8 cellular contexts compared by ENCODE assay signal in genomic region chr2:235170536-235171510, GRCh38.
DNase-seq lines count a peak whose midpoint lies in the region; ATAC-seq, FAIRE-seq and TF ChIP-seq lines count a peak whose summit lies in the region.

No MANE protein-coding gene starts in this region.

- DNase-seq in DMS 273 (lab: John Stamatoyannopoulos, UW; ENCODE audit: unreplicated experiment), result peak; percentile 82
- DNase-seq in NCI-H146 (lab: John Stamatoyannopoulos, UW), result peak; percentile 92
- no peak for DNase-seq in K562 (ENCODE audit: extremely low read depth in 1 of 4, low spot score in 3 of 4)
- no peak for DNase-seq in suprapubic skin (ENCODE audit: low spot score in 2 of 2)
- no peak for DNase-seq in activated T-cell treated with anti-CD3 and anti-CD28 coated beads, Interleukin-2, amount 50 U/mL, for 72 hours
- no peak for DNase-seq in GM20000 (ENCODE audit: low spot score)

- no peak for TF ChIP-seq CTCF in K562 (IDR thresholded peaks at IDR 0.05 in 2 of 3, conservative IDR thresholded peaks at IDR 0.05 in 1 of 3; ENCODE audit: insufficient read depth in 2 of 3, low read depth in 1 of 3, low read length in 3 of 3)
- TF ChIP-seq CTCF in suprapubic skin (IDR thresholded peaks at IDR 0.05), result no peak
- no peak for TF ChIP-seq CTCF in GM20000 (IDR thresholded peaks at IDR 0.05; ENCODE audit: extremely low read depth, missing control alignments)

- no peak for TF ChIP-seq POLR2A in K562 (conservative IDR thresholded peaks at IDR 0.05)
- TF ChIP-seq POLR2A in suprapubic skin (IDR thresholded peaks at IDR 0.05), result no peak

- no peak overlapping the region for H3K9ac ChIP-seq in K562 (ENCODE audit: insufficient read depth in 1 of 2, low read depth in 2 of 2, low read length in 2 of 2)

- H3K4me3 Mint-ChIP-seq in activated T-cell treated with anti-CD3 and anti-CD28 coated beads, Interleukin-2, amount 50 U/mL, for 72 hours, result no peak overlapping the region

- CTCF ChIA-PET in K562 (lab: Yijun Ruan, JAX; ENCODE audit: low intra/inter-chr PET ratio), result no interaction called here

- H2AFZ ChIP-seq in K562 (ENCODE audit: low read depth, low read length), result no peak overlapping the region

- intact Hi-C loops in K562 (cut with micrococcal nuclease), result no loop called here

- no peak for TF ChIP-seq EP300 in K562 (IDR thresholded peaks at IDR 0.05; ENCODE audit: low read length)
- no peak for TF ChIP-seq EP300 in suprapubic skin (IDR thresholded peaks at IDR 0.05)

- H3K27ac Mint-ChIP-seq in activated T-cell treated with anti-CD3 and anti-CD28 coated beads, Interleukin-2, amount 50 U/mL, for 72 hours, result no peak overlapping the region

- H3K27me3 ChIP-seq in K562 (ENCODE audit: control insufficient read depth in 2 of 2, insufficient read depth in 2 of 2, low read length in 2 of 2) (no peaks in the 10 kb centered on the region; a peak in 1 of 5 replicates), suprapubic skin (no peaks in the 10 kb centered on the region)

- H3K9me1 ChIP-seq in K562 (ENCODE audit: control insufficient read depth, insufficient read depth, low read length), result no peaks in the 10 kb centered on the region

- H3K9me3 Mint-ChIP-seq in activated T-cell treated with anti-CD3 and anti-CD28 coated beads, Interleukin-2, amount 50 U/mL, for 72 hours, result peaks cover 3 to 4% of the 10 kb centered on the region in 2 donors

- peaks cover 8% of the 10 kb centered on the region for H3K27me3 Mint-ChIP-seq in activated T-cell treated with anti-CD3 and anti-CD28 coated beads, Interleukin-2, amount 50 U/mL, for 72 hours (ENCODE audit: low read depth)

- no peaks in the 10 kb centered on the region for H3K9me3 ChIP-seq in K562 (replicated peaks; ENCODE audit: control insufficient read depth, insufficient read depth, low read depth, low read length)
- H3K9me3 ChIP-seq in mesodermal cell (ENCODE audit: control insufficient read depth, low read length), result no peaks in the 10 kb centered on the region
- no peaks in the 10 kb centered on the region for H3K9me3 ChIP-seq in suprapubic skin

- peaks cover 0 to 3% of the 10 kb centered on the region in 2 donors for H3K36me3 Mint-ChIP-seq in activated T-cell treated with anti-CD3 and anti-CD28 coated beads, Interleukin-2, amount 50 U/mL, for 72 hours (ENCODE audit: insufficient read depth in 2 of 2)

- no peaks in the 10 kb centered on the region for H3K36me3 ChIP-seq in K562 (ENCODE audit: control insufficient read depth, insufficient read depth, low read length)
- no peaks in the 10 kb centered on the region for H3K36me3 ChIP-seq in mesodermal cell (ENCODE audit: control insufficient read depth, insufficient read depth, low read length)
- H3K36me3 ChIP-seq in suprapubic skin, result no peaks in the 10 kb centered on the region

- TF ChIP-seq RAD21 in K562 (CRISPR knock-in tag; conservative IDR thresholded peaks at IDR 0.05 in 1 of 2, IDR thresholded peaks at IDR 0.05 in 1 of 2), result no peak

- no peaks in the 10 kb centered on the region for H4K20me1 ChIP-seq in K562 (replicated peaks; ENCODE audit: control insufficient read depth, insufficient read depth, low read length)

- no TSS peak for BruUV-seq in K562 (replicated peaks; lab: Mats Ljungman, UMichigan)

- no peaks in the 10 kb centered on the region for H3K4me1 Mint-ChIP-seq in activated T-cell treated with anti-CD3 and anti-CD28 coated beads, Interleukin-2, amount 50 U/mL, for 72 hours (ENCODE audit: low read depth)

- no peaks in the 10 kb centered on the region for H3K4me1 ChIP-seq in K562 (replicated peaks in 1 of 2; ENCODE audit: control insufficient read depth in 2 of 2, insufficient read depth in 2 of 2, low read length in 2 of 2)
- H3K4me1 ChIP-seq in mesodermal cell (ENCODE audit: control insufficient read depth, insufficient read depth, low read length, poor library complexity, severe bottlenecking), result peaks cover 32% of the 10 kb centered on the region
- H3K4me1 ChIP-seq in suprapubic skin, result peaks cover 10% of the 10 kb centered on the region

- FAIRE-seq in K562 (lab: Jason Lieb, UNC), result no peak

- no peaks in the 10 kb centered on the region for H3K79me2 ChIP-seq in K562 (ENCODE audit: control insufficient read depth, insufficient read depth, low read length)

- no peak overlapping the region for H3K27ac ChIP-seq in K562 (ENCODE audit: extremely low read depth, low read depth, low read length)
- peak overlapping the region; percentile 23 for H3K27ac ChIP-seq in mesodermal cell (ENCODE audit: low read depth, low read length, severe bottlenecking)
- no peak overlapping the region for H3K27ac ChIP-seq in suprapubic skin

- POLR2A ChIA-PET in K562 (lab: Yijun Ruan, JAX), result no interaction called here

- no peak overlapping the region; the same call in 1 of the 2 replicates for H3K4me2 ChIP-seq in K562 (ENCODE audit: insufficient read depth, low read length)

- ATAC-seq in K562, result no peak
- no peak for ATAC-seq in activated T-cell treated with anti-CD3 and anti-CD28 coated beads, Interleukin-2, amount 50 U/mL, for 72 hours (replicated peaks in 1 of 2)
- no peak for ATAC-seq in GM19395 (IDR thresholded peaks at IDR 0.05; ENCODE audit: unreplicated experiment)

- in situ Hi-C loops in K562 (cut with MboI), result no loop called here

- WGBS in K562 (ENCODE audit: insufficient coverage, low coverage, missing lambda C conversion rate), result 4% methylated on average over 7 of the region's 8 CpGs
- 41 to 49% methylated on average over 6 to 7 of the region's 8 CpGs for WGBS in mesodermal cell (ENCODE audit: insufficient coverage in 2 of 2), 2 experiments
- WGBS in suprapubic skin, result 16% methylated on average over 8 of the region's 8 CpGs

- H3K4me3 ChIP-seq in K562, result no peak overlapping the region
- no peak overlapping the region for H3K4me3 ChIP-seq in mesodermal cell (ENCODE audit: extremely low read depth, insufficient read depth, low read length, poor library complexity, severe bottlenecking)
- H3K4me3 ChIP-seq in suprapubic skin, result no peak overlapping the region

TF ChIP-seq in K562, 482 proteins besides CTCF, POLR2A, EP300 and RAD21:
- TF ChIP-seq GMEB1 (CRISPR knock-in tag; IDR thresholded peaks at IDR 0.05), result no peak
- TF ChIP-seq RFX1 (IDR thresholded peaks at IDR 0.05), result 0 out of 2 replicates have a peak, but pooled peaks have one; percentile 6
- no peak for TF ChIP-seq MAX (CRISPR knock-in tag; IDR thresholded peaks at IDR 0.05)

Comparison
In these comparisons a context has a peak if more than half of its experiments do, and no peak if none do; other contexts are left out.
1. DNase-seq: peak in DMS 273 (single experiment) and NCI-H146 (single experiment); none in K562 (0 of 4), suprapubic skin (0 of 2), activated T-cell treated with anti-CD3 and anti-CD28 coated beads, Interleukin-2, amount 50 U/mL, for 72 hours (0 of 2) and GM20000 (single experiment).